Comparison of ENCODE assay signal across 8 cellular contexts in the genomic region with DNA sequence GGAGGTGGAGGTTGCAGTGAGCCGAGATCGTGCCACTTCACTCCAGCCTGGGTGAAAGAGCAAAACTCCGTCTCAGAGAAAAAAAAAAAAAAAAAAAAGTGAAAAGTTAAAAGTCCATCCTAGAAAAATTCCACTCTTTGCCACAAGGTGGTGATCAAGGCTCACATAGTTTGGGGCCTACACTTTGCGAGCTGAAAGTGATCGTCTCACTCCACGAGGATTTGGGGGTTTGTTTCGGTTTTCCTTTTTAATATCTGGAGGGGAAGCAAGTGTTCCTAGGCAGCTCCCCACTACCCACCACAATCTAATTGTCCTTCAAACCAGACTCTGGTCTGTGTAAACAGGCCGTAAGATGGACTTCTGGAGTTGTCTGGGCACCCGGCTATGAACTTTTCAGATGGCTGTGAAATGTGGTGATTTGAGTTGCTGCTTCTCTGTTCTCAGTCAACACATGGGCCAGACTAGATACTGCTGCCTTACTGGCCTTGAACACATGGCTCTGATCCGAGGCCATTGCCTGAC. TPM values are rescaled to one million over a fixed set of nuclear protein-coding genes. Genes with fewer than 3 reads are reported as not detected.
DNase-seq lines count a peak whose midpoint lies in the region; ATAC-seq, FAIRE-seq and TF ChIP-seq lines count a peak whose summit lies in the region.

No MANE protein-coding gene starts in this region.

- no peak for TF ChIP-seq POLR2A in breast epithelium (IDR thresholded peaks at IDR 0.05)

- no peak overlapping the region for H3K9ac ChIP-seq in keratinocyte (ENCODE audit: control insufficient read depth, extremely low read depth, insufficient read depth, low read length)

- peak overlapping the region; percentile 74 for H3K4me2 ChIP-seq in keratinocyte (ENCODE audit: control insufficient read depth, extremely low read depth, insufficient read depth, low read depth, low read length)

- no peak for ATAC-seq in HG03565 (IDR thresholded peaks at IDR 0.05; ENCODE audit: unreplicated experiment)

- H3K36me3 ChIP-seq in breast epithelium, result no peaks in the 10 kb centered on the region
- H3K36me3 ChIP-seq in keratinocyte (ENCODE audit: control insufficient read depth in 2 of 2, extremely low read depth in 1 of 2, insufficient read depth in 2 of 2, low read length in 2 of 2), result no peaks in the 10 kb centered on the region

- DNase-seq in NCI-H82 (lab: John Stamatoyannopoulos, UW) (peak; percentile 69), NCI-H82 treated with DMSO at 0.1 percent for 48 hours (lab: John Stamatoyannopoulos, UW; ENCODE audit: unreplicated experiment) (no peak), LHCN-M2 (ENCODE audit: low read depth) (peak; percentile 53), T-helper 9 cell (peak; percentile 24), breast epithelium (ENCODE audit: low spot score in 2 of 2) (peak in 1 of 2 donors; percentile 35), keratinocyte (ENCODE audit: low read depth, low spot score) (no peak)
- DNase-seq in stimulated activated CD4-positive, alpha-beta T cell treated with anti-CD3 and anti-CD28 coated beads, Interleukin-2, amount 100 ng/mL, for 48 hours, result peak; percentile 55 to 62

- no peak overlapping the region for H3K27ac ChIP-seq in breast epithelium
- H3K27ac ChIP-seq in keratinocyte (ENCODE audit: control insufficient read depth, insufficient read depth, low read length), result no peak overlapping the region

- H3K4me3 ChIP-seq in breast epithelium (peak overlapping the region in 1 of 3 donors; percentile 29), keratinocyte (ENCODE audit: control insufficient read depth in 2 of 3, extremely low read depth in 1 of 3, insufficient read depth in 2 of 3, low read depth in 1 of 3, low read length in 3 of 3) (peak overlapping the region in 2 of 3 experiments; percentile 19 to 44)

- TF ChIP-seq CTCF in breast epithelium (IDR thresholded peaks at IDR 0.05) (peak; percentile 77 to 94 (median 92)), keratinocyte (optimal IDR thresholded peaks at IDR 0.05 in 1 of 3, IDR thresholded peaks at IDR 0.05 in 1 of 3, conservative IDR thresholded peaks at IDR 0.05 in 1 of 3; ENCODE audit: extremely low read depth in 1 of 3, insufficient read depth in 2 of 3, low read length in 3 of 3) (peak; percentile 59 to 68 (median 66))

- H3K27me3 ChIP-seq in breast epithelium (no peaks in the 10 kb centered on the region), keratinocyte (ENCODE audit: control insufficient read depth, extremely low read depth, insufficient read depth, low read length) (no peaks in the 10 kb centered on the region)

- dilution Hi-C loops in keratinocyte (cut with MboI; ENCODE audit: extremely low pct_ligation_motif_present, low sequenced_read_pairs), result no loop called here

- peak; percentile 70 for FAIRE-seq in keratinocyte (lab: Jason Lieb, UNC)

- H3K9me1 ChIP-seq in keratinocyte (ENCODE audit: control insufficient read depth, extremely low read depth, insufficient read depth, low read length), result no peaks in the 10 kb centered on the region

- H3K4me1 ChIP-seq in breast epithelium (no peaks in the 10 kb centered on the region), keratinocyte (ENCODE audit: control insufficient read depth, extremely low read depth, insufficient read depth, low read length) (peaks cover 3% of the 10 kb centered on the region)

- H3K79me2 ChIP-seq in keratinocyte (ENCODE audit: control insufficient read depth, insufficient read depth, low read length), result no peaks in the 10 kb centered on the region

- no peaks in the 10 kb centered on the region for H4K20me1 ChIP-seq in keratinocyte (ENCODE audit: control insufficient read depth, extremely low read depth, insufficient read depth, low read length)

- H3K9me3 ChIP-seq in breast epithelium (no peaks in the 10 kb centered on the region), keratinocyte (ENCODE audit: control insufficient read depth, low read depth, low read length) (no peaks in the 10 kb centered on the region)

- intact Hi-C loops in breast epithelium (cut with DNase I; ENCODE audit: low total_unique reads), result no loop called here

- peak overlapping the region; percentile 86 for H2AFZ ChIP-seq in keratinocyte (ENCODE audit: control insufficient read depth, low read length)

RNA-seq across cellular contexts. Expression of a gene that starts 27.1 kb away (rescaled TPM):
- total RNA-seq in LHCN-M2 (2014; rRNA removed) (not detected in 2 replicates), breast epithelium (not detected)
- not detected for polyA plus RNA-seq in LHCN-M2 (2012)
- not detected in 3 replicates for polyA plus RNA-seq in keratinocyte
- not detected for polyA plus RNA-seq in keratinocyte (2011; ENCODE audit: low read depth)
- not detected in 2 replicates for polyA plus RNA-seq in keratinocyte (2011; cell fraction: cytosol; rRNA removed)
- polyA plus RNA-seq in keratinocyte (2011; cell fraction: nucleus; rRNA removed), result not detected in 2 replicates
- polyA plus RNA-seq in keratinocyte (2012; ENCODE audit: low replicate concordance), result not detected in 2 replicates
- polyA minus RNA-seq in keratinocyte, result not detected in 3 replicates
- polyA minus RNA-seq in keratinocyte (2011; cell fraction: cytosol; rRNA and poly(A)+ RNA removed), result not detected
- not detected in 2 replicates for polyA minus RNA-seq in keratinocyte (2011; cell fraction: nucleus; rRNA and poly(A)+ RNA removed)

Comparison
In these comparisons a context has a peak if more than half of its experiments do, and no peak if none do; other contexts are left out.
1. DNase-seq: peak in NCI-H82 (single experiment), LHCN-M2 (single experiment), T-helper 9 cell (single experiment) and stimulated activated CD4-positive, alpha-beta T cell treated with anti-CD3 and anti-CD28 coated beads, Interleukin-2, amount 100 ng/mL, for 48 hours (2 of 2); none in NCI-H82 treated with DMSO at 0.1 percent for 48 hours (single experiment) and keratinocyte (single experiment).